ENCODE assay signal across 21 cellular contexts in the genomic region with DNA sequence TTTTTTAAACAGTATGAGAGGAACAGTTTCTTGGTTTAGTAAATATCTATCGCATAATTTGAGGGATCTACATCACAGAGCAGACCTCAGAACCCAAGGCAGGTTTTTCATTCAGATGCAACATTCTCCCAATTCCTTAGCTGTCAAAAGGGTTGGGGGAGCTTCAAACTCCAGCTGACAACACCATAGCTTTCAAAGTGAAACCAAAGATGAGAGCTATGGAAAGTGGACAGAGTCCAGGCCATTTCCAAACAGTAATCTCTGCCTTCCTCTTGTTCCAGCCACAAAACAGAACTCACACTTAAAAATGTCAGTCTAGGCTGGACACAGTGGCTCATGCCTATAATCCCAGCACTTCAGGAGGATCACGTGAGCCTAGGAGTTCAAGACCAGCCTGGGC.
DNase-seq lines count a peak whose midpoint lies in the region; ATAC-seq and TF ChIP-seq lines count a peak whose summit lies in the region.
"Had no signal": no experiment of that assay in that cellular context is flagged by ENCODE, and none has a peak within 500 bp of the region (broad histone marks: within the 10 kb centered on the region; RNA-seq: fewer than 3 reads in every experiment).

No MANE protein-coding gene starts in this region.

- no peak overlapping the region for H3K27ac ChIP-seq in PC-3 (ENCODE audit: low read length)
- H3K27ac ChIP-seq in fibroblast of lung (ENCODE audit: insufficient read depth, low read length): no peak overlapping the region
- H3K27ac ChIP-seq in right lobe of liver: no peak overlapping the region
- H3K27ac ChIP-seq: BLaER1, RWPE1, SK-N-MC had no signal

- no peak overlapping the region for H3K4me3 Mint-ChIP-seq in effector memory CD8-positive, alpha-beta T cell
- H3K4me3 Mint-ChIP-seq: CD4-positive, alpha-beta T cell had no signal

- H3K9me3 ChIP-seq in PC-3 (ENCODE audit: low read length): no peaks in the 10 kb centered on the region
- no peaks in the 10 kb centered on the region for H3K9me3 ChIP-seq in fibroblast of lung (ENCODE audit: control insufficient read depth, insufficient read depth, low read depth, low read length)
- no peaks in the 10 kb centered on the region for H3K9me3 ChIP-seq in right lobe of liver
- H3K9me3 ChIP-seq: MG63 had no signal

- peaks cover 0 to 1% of the 10 kb centered on the region in 2 donors for H3K9me3 Mint-ChIP-seq in effector memory CD8-positive, alpha-beta T cell

- H2AFZ ChIP-seq in PC-3 (ENCODE audit: low read length) (no peak overlapping the region), fibroblast of lung (ENCODE audit: low read length) (no peak overlapping the region)

- TF ChIP-seq CTCF in PC-3 (conservative IDR thresholded peaks at IDR 0.05; ENCODE audit: low read depth, low read length) (no peak), fibroblast of lung (conservative IDR thresholded peaks at IDR 0.05 in 1 of 2, IDR thresholded peaks at IDR 0.05 in 1 of 2; ENCODE audit: low read depth in 1 of 2, low read length in 2 of 2) (no peak), right lobe of liver (IDR thresholded peaks at IDR 0.05) (no peak)

- H3K4me1 ChIP-seq in PC-3 (ENCODE audit: insufficient read depth, low read length) (no peaks in the 10 kb centered on the region), fibroblast of lung (ENCODE audit: control insufficient read depth, extremely low read depth, insufficient read depth, low read length) (no peaks in the 10 kb centered on the region), right lobe of liver (no peaks in the 10 kb centered on the region)

- POLR2A ChIA-PET in PC-3 (lab: Charles Lee; ENCODE audit: unreplicated experiment): no interaction called here

- no peak for TF ChIP-seq POLR2A in right lobe of liver (IDR thresholded peaks at IDR 0.05)

- no TSS peak for BruUV-seq in PC-3 (replicated peaks; lab: Mats Ljungman, UMichigan)

- H3F3A ChIP-seq in PC-3 (ENCODE audit: low read length, unreplicated experiment): no peaks in the 10 kb centered on the region

- 0 out of 2 replicates have a peak overlapping the region, but pooled peaks have one; percentile 8 for H3K4me2 ChIP-seq in PC-3 (ENCODE audit: low read length)
- peak overlapping the region; percentile 68 for H3K4me2 ChIP-seq in fibroblast of lung (ENCODE audit: extremely low read depth, insufficient read depth, low read length)
- H3K4me2 ChIP-seq: BLaER1 had no signal

- no peaks in the 10 kb centered on the region for H3K36me3 ChIP-seq in PC-3 (ENCODE audit: low read depth, low read length)
- no peaks in the 10 kb centered on the region for H3K36me3 ChIP-seq in fibroblast of lung (ENCODE audit: control insufficient read depth, insufficient read depth, low read length)
- H3K36me3 ChIP-seq in right lobe of liver: no peaks in the 10 kb centered on the region
- H3K36me3 ChIP-seq: MG63 had no signal

- H3K27me3 ChIP-seq in PC-3 (ENCODE audit: low read length) (no peaks in the 10 kb centered on the region; the same call in 1 of the 2 replicates), fibroblast of lung (ENCODE audit: control insufficient read depth, insufficient read depth, low read length) (peaks cover 17% of the 10 kb centered on the region), right lobe of liver (no peaks in the 10 kb centered on the region)
- H3K27me3 ChIP-seq: BLaER1, MG63 had no signal

- CTCF ChIA-PET in PC-3 (lab: Charles Lee): no interaction called here

- no peaks in the 10 kb centered on the region for H3K79me2 ChIP-seq in PC-3 (ENCODE audit: low read length)
- no peaks in the 10 kb centered on the region for H3K79me2 ChIP-seq in fibroblast of lung (ENCODE audit: control insufficient read depth, insufficient read depth, low read length)

- H3K4me3 ChIP-seq in PC-3 (ENCODE audit: low read length) (no peak overlapping the region), fibroblast of lung (replicated peaks in 1 of 4; ENCODE audit: control extremely low read depth in 1 of 4, insufficient read depth in 1 of 4, low read depth in 3 of 4, low read length in 4 of 4) (no peak overlapping the region), right lobe of liver (no peak overlapping the region)
- H3K4me3 ChIP-seq: BLaER1, K562, MG63, SK-N-MC had no signal

- H3K4me1 Mint-ChIP-seq in effector memory CD8-positive, alpha-beta T cell (ENCODE audit: low read depth in 2 of 2): peaks cover 0 to 2% of the 10 kb centered on the region in 2 donors

- WGBS in right lobe of liver (ENCODE audit: insufficient coverage, low coverage, low lambda C conversion rate, missing lambda C conversion rate): 65% methylated on average over 2 of the region's 2 CpGs

- intact Hi-C loops in PC-3 (cut with micrococcal nuclease): no loop called here
- intact Hi-C loops in right lobe of liver (cut with DNase I): no loop called here

- H3K9ac ChIP-seq in PC-3 (ENCODE audit: low read length): no peak overlapping the region
- H3K9ac ChIP-seq in fibroblast of lung (ENCODE audit: insufficient read depth, low read length): no peak overlapping the region
- H3K9ac ChIP-seq: BLaER1 had no signal

- ATAC-seq in PC-3: no peak
- ATAC-seq in right lobe of liver: peak; percentile 62 to 74 (median 68)
- no peak for ATAC-seq in HG03039 (IDR thresholded peaks at IDR 0.05; ENCODE audit: unreplicated experiment)
- ATAC-seq in effector memory CD8-positive, alpha-beta T cell (replicated peaks): no peak
- ATAC-seq: K562 had no signal

- H3K27ac Mint-ChIP-seq in effector memory CD8-positive, alpha-beta T cell: no peak overlapping the region
- H3K27ac Mint-ChIP-seq: CD4-positive, alpha-beta T cell had no signal

- no peaks in the 10 kb centered on the region for H3K9me2 ChIP-seq in PC-3 (replicated peaks; ENCODE audit: low read length)

- H3K36me3 Mint-ChIP-seq in effector memory CD8-positive, alpha-beta T cell (ENCODE audit: insufficient read depth): no peaks in the 10 kb centered on the region

- DNase-seq in GM03348 (ENCODE audit: low spot score) (peak; percentile 24), PC-3 (no peak), fibroblast of lung (ENCODE audit: low read depth in 2 of 2) (no peak), right lobe of liver (no peak), DMS53 (lab: John Stamatoyannopoulos, UW) (no peak)
- DNase-seq in effector memory CD8-positive, alpha-beta T cell: no peak
- DNase-seq: CD4-positive, alpha-beta T cell; COR-L47; DMS79 treated with DMSO at 0.1 percent for 48 hours; MG63; NCI-H1048; NCI-H1417 treated with DMSO at 0.1 percent for 48 hours; NCI-H187; NCI-H2107; NCI-H510A; SHP77 treated with DMSO at 0.1 percent for 48 hours had no signal

- H3K27me3 Mint-ChIP-seq in effector memory CD8-positive, alpha-beta T cell: peaks cover 66 to 79% of the 10 kb centered on the region in 2 donors

- H4K20me1 ChIP-seq in PC-3 (ENCODE audit: low read length) (no peaks in the 10 kb centered on the region), fibroblast of lung (ENCODE audit: control insufficient read depth, extremely low read depth, insufficient read depth, low read length) (no peaks in the 10 kb centered on the region)
- H4K20me1 ChIP-seq: BLaER1 had no signal

Comparison
In these comparisons a context has a peak if more than half of its experiments do, and no peak if none do; other contexts are left out.
1. ATAC-seq: peak in right lobe of liver (4 of 4); none in PC-3 (single experiment), HG03039 (single experiment) and effector memory CD8-positive, alpha-beta T cell (single experiment).